In genomic region chr19:21308778-21309177, GRCh38 we compare ENCODE assay signal across 18 cellular contexts. TPM values are rescaled to one million over a fixed set of nuclear protein-coding genes. Genes with fewer than 3 reads are reported as not detected.
DNase-seq lines count a peak whose midpoint lies in the region; ATAC-seq and TF ChIP-seq lines count a peak whose summit lies in the region.
"Had no signal": no experiment of that assay in that cellular context is flagged by ENCODE, and none has a peak within 500 bp of the region (broad histone marks: within the 10 kb centered on the region; RNA-seq: fewer than 3 reads in every experiment).

No MANE protein-coding gene starts in this region.

- no peak overlapping the region for H3K4me3 Mint-ChIP-seq in activated CD4-positive, alpha-beta T cell treated with anti-CD3 and anti-CD28 coated beads for 36 hours
- H3K4me3 Mint-ChIP-seq in activated CD4-positive, alpha-beta T cell treated with anti-CD3 and anti-CD28 coated beads, Interleukin-2, amount 10 ng/mL, durations not matched to agents 24 days and 14 days, result no peak overlapping the region
- H3K4me3 Mint-ChIP-seq in T-helper 17 cell (no peak overlapping the region), immature natural killer cell (no peak overlapping the region)

- peaks cover 0 to 5% (median 0%) of the 10 kb centered on the region in 4 donors for H3K4me1 ChIP-seq in tibial artery

- no peak overlapping the region for H3K27ac ChIP-seq in tibial artery
- H3K27ac ChIP-seq: C4-2B, GM23248, HL-60, KMS-11 had no signal

- H3K27ac Mint-ChIP-seq in activated CD4-positive, alpha-beta T cell treated with anti-CD3 and anti-CD28 coated beads for 36 hours, result peak overlapping the region; percentile 37
- no peak overlapping the region for H3K27ac Mint-ChIP-seq in activated CD4-positive, alpha-beta T cell treated with anti-CD3 and anti-CD28 coated beads, Interleukin-2, amount 10 ng/mL, durations not matched to agents 24 days and 14 days
- H3K27ac Mint-ChIP-seq in T-helper 17 cell (peak overlapping the region; percentile 44), immature natural killer cell (peak overlapping the region in 2 of 6 donors; percentile 48 to 59)

- CTCF ChIA-PET in activated CD4-positive, alpha-beta T cell treated with anti-CD3 and anti-CD28 coated beads for 36 hours (lab: Charles Lee), result no interaction called here

- peaks cover 23% of the 10 kb centered on the region for H3K4me1 Mint-ChIP-seq in activated CD4-positive, alpha-beta T cell treated with anti-CD3 and anti-CD28 coated beads for 36 hours
- H3K4me1 Mint-ChIP-seq in activated CD4-positive, alpha-beta T cell treated with anti-CD3 and anti-CD28 coated beads, Interleukin-2, amount 10 ng/mL, durations not matched to agents 24 days and 14 days, result no peaks in the 10 kb centered on the region
- H3K4me1 Mint-ChIP-seq in T-helper 17 cell (peaks cover 6% of the 10 kb centered on the region), immature natural killer cell (peaks cover 23 to 41% of the 10 kb centered on the region in 2 donors)

- no peaks in the 10 kb centered on the region for H3K9me3 Mint-ChIP-seq in activated CD4-positive, alpha-beta T cell treated with anti-CD3 and anti-CD28 coated beads for 36 hours (ENCODE audit: low read depth)
- H3K9me3 Mint-ChIP-seq in activated CD4-positive, alpha-beta T cell treated with anti-CD3 and anti-CD28 coated beads, Interleukin-2, amount 10 ng/mL, durations not matched to agents 24 days and 14 days, result peaks cover 20% of the 10 kb centered on the region
- no peaks in the 10 kb centered on the region for H3K9me3 Mint-ChIP-seq in immature natural killer cell

- no peaks in the 10 kb centered on the region for H3K27me3 Mint-ChIP-seq in activated CD4-positive, alpha-beta T cell treated with anti-CD3 and anti-CD28 coated beads for 36 hours
- H3K27me3 Mint-ChIP-seq in activated CD4-positive, alpha-beta T cell treated with anti-CD3 and anti-CD28 coated beads, Interleukin-2, amount 10 ng/mL, durations not matched to agents 24 days and 14 days, result no peaks in the 10 kb centered on the region
- H3K27me3 Mint-ChIP-seq in T-helper 17 cell (no peaks in the 10 kb centered on the region), immature natural killer cell (ENCODE audit: low read depth in 3 of 3) (peaks cover 0 to 4% (median 0%) of the 10 kb centered on the region in 3 donors)

- ATAC-seq in activated CD4-positive, alpha-beta T cell treated with anti-CD3 and anti-CD28 coated beads for 36 hours, result no peak
- ATAC-seq in T-helper 17 cell, result no peak
- ATAC-seq: Panc1 had no signal

- intact Hi-C loops in activated CD4-positive, alpha-beta T cell treated with anti-CD3 and anti-CD28 coated beads for 36 hours (cut with DNase I, micrococcal nuclease), result no loop called here
- intact Hi-C loops in activated CD4-positive, alpha-beta T cell treated with anti-CD3 and anti-CD28 coated beads, Interleukin-2, amount 10 ng/mL, durations not matched to agents 24 days and 14 days (cut with micrococcal nuclease), result no loop called here
- intact Hi-C loops in tibial artery (cut with DNase I; ENCODE audit: low total_unique reads), result no loop called here

- TF ChIP-seq CTCF in fibroblast of pulmonary artery (IDR thresholded peaks at IDR 0.05; ENCODE audit: low read length, missing control alignments) (no peak), tibial artery (IDR thresholded peaks at IDR 0.05) (no peak)

- peaks cover 22 to 53% (median 46%) of the 10 kb centered on the region in 3 donors for H3K36me3 ChIP-seq in tibial artery

- H3K4me3 ChIP-seq in fibroblast of pulmonary artery (replicated peaks; ENCODE audit: low read depth, low read length) (no peak overlapping the region), tibial artery (no peak overlapping the region)
- H3K4me3 ChIP-seq: GM23248 had no signal

- H3K27me3 ChIP-seq in tibial artery, result no peaks in the 10 kb centered on the region

- POLR2A ChIA-PET in activated CD4-positive, alpha-beta T cell treated with anti-CD3 and anti-CD28 coated beads for 36 hours (lab: Charles Lee), result no interaction called here

- DNase-seq in activated CD4-positive, alpha-beta T cell treated with anti-CD3 and anti-CD28 coated beads for 36 hours, result no peak
- DNase-seq in activated CD4-positive, alpha-beta T cell treated with anti-CD3 and anti-CD28 coated beads, Interleukin-2, amount 10 ng/mL, durations not matched to agents 24 days and 14 days, result no peak
- DNase-seq in CD1c-positive myeloid dendritic cell (ENCODE audit: extremely low spot score), result peak; percentile 17
- no peak for DNase-seq in T-helper 17 cell
- peak; percentile 37 for DNase-seq in fibroblast of pulmonary artery (ENCODE audit: low read depth)
- no peak for DNase-seq in immature natural killer cell
- no peak for DNase-seq in NOMO-1 (lab: John Stamatoyannopoulos, UW; ENCODE audit: unreplicated experiment in 2 of 2)
- DNase-seq in tibial artery, result no peak
- DNase-seq: GM23248, NCI-H1417, NCI-H1930, NCI-H2171, NCI-H774, Right ventricle myocardium superior had no signal

- H3K36me3 Mint-ChIP-seq in activated CD4-positive, alpha-beta T cell treated with anti-CD3 and anti-CD28 coated beads for 36 hours (ENCODE audit: low read depth), result peaks cover 47% of the 10 kb centered on the region
- peaks cover 82% of the 10 kb centered on the region for H3K36me3 Mint-ChIP-seq in activated CD4-positive, alpha-beta T cell treated with anti-CD3 and anti-CD28 coated beads, Interleukin-2, amount 10 ng/mL, durations not matched to agents 24 days and 14 days (ENCODE audit: low read depth)
- H3K36me3 Mint-ChIP-seq in T-helper 17 cell (ENCODE audit: low read depth) (peaks cover 5% of the 10 kb centered on the region), immature natural killer cell (peaks cover 14 to 32% (median 26%) of the 10 kb centered on the region in 3 donors)

- H3K9me3 ChIP-seq in T-helper 17 cell (ENCODE audit: control insufficient read depth, low read length, poor library complexity, severe bottlenecking) (peaks cover 3% of the 10 kb centered on the region), tibial artery (no peaks in the 10 kb centered on the region)

RNA-seq across cellular contexts. Expression of gene ZNF708, which starts 20.4 kb away (rescaled TPM):
- total RNA-seq in activated CD4-positive, alpha-beta T cell treated with anti-CD3 and anti-CD28 coated beads for 36 hours, result 10 to 100 TPM; 11.7 to 11.8 TPM
- total RNA-seq in activated CD4-positive, alpha-beta T cell treated with anti-CD3 and anti-CD28 coated beads, Interleukin-2, amount 10 ng/mL, durations not matched to agents 24 days and 14 days, result 10.1 TPM in 2 replicates
- total RNA-seq in T-helper 17 cell, result 10 to 100 TPM; 14.9 to 16.5 TPM
- polyA plus RNA-seq in immature natural killer cell, result 1 to 10 TPM; 4.7 to 8.7 (median 8.0) TPM

RNA-seq across cellular contexts. Expression of gene ZNF738, which starts 50.0 kb away (rescaled TPM):
- 10 to 100 TPM; 15.8 to 19.5 TPM for total RNA-seq in activated CD4-positive, alpha-beta T cell treated with anti-CD3 and anti-CD28 coated beads for 36 hours
- total RNA-seq in activated CD4-positive, alpha-beta T cell treated with anti-CD3 and anti-CD28 coated beads, Interleukin-2, amount 10 ng/mL, durations not matched to agents 24 days and 14 days, result 11.5 and 11.8 TPM in 2 replicates
- total RNA-seq in T-helper 17 cell, result 1 to 10 TPM; 7.5 to 7.9 TPM
- polyA plus RNA-seq in immature natural killer cell, result 1 to 10 TPM; 3.1 to 4.5 (median 3.2) TPM

Comparison
In these comparisons a context has a peak if more than half of its experiments do, and no peak if none do; other contexts are left out.
1. DNase-seq: peak in CD1c-positive myeloid dendritic cell (single experiment) and fibroblast of pulmonary artery (single experiment); none in activated CD4-positive, alpha-beta T cell treated with anti-CD3 and anti-CD28 coated beads for 36 hours (single experiment), activated CD4-positive, alpha-beta T cell treated with anti-CD3 and anti-CD28 coated beads, Interleukin-2, amount 10 ng/mL, durations not matched to agents 24 days and 14 days (single experiment), T-helper 17 cell (0 of 3), immature natural killer cell (0 of 3), NOMO-1 (0 of 2) and tibial artery (0 of 2).